Comparison of ENCODE assay signal across 1 cellular context in the genomic region with DNA sequence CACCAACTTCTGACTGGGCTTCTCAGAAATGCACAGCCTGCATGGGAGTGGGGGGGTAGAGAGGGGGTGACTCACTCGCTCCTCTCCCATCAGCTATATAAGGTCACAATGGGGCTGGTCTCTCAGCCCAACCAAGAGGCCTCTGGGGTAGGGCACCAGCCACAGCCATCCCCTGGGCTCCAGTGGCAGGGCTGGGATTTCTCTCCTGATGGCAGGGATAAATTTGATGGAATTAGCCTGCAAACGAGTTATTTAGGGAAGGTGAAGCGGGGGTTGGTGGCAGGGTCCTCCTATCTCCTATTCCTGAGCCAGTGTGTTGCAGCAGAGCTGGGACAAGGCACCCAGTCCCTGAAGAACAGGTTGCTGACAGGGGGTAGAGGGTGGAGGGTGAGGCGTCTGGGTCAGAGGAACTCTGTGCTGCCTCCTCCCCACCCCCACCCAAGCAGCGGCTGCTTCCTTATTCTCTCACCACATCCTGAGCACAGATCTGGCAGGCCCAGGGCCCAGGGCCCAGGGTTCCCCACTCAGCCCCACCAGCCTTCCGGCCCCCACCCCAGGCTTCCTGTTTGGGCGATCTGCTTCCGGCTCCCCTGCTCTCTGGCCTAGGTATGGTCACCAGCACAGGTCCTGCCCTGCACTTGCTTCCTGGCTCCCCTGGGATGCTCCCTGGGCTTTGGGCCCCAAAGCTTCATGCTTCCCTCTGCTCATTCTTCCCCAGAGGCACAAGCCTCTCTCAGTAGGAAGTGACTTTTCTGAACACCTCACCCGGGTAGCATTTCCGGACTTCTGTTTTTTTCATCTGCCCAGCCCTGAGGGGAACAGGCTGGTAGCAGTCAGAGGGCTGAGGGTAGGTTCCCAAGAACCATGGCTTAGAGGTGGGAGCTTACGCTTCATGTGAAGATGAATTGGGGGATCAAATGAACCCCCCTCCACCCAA.
TF ChIP-seq lines count a peak whose summit lies in the region.

No MANE protein-coding gene starts in this region.

TF ChIP-seq in K562, 482 proteins besides CTCF, POLR2A, EP300 and RAD21 (continued from another document and continues in another):
- TF ChIP-seq, protein P1, sequence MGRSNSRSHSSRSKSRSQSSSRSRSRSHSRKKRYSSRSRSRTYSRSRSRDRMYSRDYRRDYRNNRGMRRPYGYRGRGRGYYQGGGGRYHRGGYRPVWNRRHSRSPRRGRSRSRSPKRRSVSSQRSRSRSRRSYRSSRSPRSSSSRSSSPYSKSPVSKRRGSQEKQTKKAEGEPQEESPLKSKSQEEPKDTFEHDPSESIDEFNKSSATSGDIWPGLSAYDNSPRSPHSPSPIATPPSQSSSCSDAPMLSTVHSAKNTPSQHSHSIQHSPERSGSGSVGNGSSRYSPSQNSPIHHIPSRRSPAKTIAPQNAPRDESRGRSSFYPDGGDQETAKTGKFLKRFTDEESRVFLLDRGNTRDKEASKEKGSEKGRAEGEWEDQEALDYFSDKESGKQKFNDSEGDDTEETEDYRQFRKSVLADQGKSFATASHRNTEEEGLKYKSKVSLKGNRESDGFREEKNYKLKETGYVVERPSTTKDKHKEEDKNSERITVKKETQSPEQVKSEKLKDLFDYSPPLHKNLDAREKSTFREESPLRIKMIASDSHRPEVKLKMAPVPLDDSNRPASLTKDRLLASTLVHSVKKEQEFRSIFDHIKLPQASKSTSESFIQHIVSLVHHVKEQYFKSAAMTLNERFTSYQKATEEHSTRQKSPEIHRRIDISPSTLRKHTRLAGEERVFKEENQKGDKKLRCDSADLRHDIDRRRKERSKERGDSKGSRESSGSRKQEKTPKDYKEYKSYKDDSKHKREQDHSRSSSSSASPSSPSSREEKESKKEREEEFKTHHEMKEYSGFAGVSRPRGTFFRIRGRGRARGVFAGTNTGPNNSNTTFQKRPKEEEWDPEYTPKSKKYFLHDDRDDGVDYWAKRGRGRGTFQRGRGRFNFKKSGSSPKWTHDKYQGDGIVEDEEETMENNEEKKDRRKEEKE (IDR thresholded peaks at IDR 0.05; ENCODE audit: borderline replicate concordance in 1 of 2, control insufficient read depth in 1 of 2, low read depth in 2 of 2, low read length in 1 of 2) = 0 out of 4 replicates have a peak, but pooled peaks of 1 of the 2 experiments have one; percentile 53
- TF ChIP-seq, protein P2, sequence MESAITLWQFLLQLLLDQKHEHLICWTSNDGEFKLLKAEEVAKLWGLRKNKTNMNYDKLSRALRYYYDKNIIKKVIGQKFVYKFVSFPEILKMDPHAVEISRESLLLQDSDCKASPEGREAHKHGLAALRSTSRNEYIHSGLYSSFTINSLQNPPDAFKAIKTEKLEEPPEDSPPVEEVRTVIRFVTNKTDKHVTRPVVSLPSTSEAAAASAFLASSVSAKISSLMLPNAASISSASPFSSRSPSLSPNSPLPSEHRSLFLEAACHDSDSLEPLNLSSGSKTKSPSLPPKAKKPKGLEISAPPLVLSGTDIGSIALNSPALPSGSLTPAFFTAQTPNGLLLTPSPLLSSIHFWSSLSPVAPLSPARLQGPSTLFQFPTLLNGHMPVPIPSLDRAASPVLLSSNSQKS (CRISPR knock-in tag; IDR thresholded peaks at IDR 0.05) = no peak
- TF ChIP-seq TFAM (CRISPR knock-in tag; conservative IDR thresholded peaks at IDR 0.05) = no peak
- TF ChIP-seq, protein P3, sequence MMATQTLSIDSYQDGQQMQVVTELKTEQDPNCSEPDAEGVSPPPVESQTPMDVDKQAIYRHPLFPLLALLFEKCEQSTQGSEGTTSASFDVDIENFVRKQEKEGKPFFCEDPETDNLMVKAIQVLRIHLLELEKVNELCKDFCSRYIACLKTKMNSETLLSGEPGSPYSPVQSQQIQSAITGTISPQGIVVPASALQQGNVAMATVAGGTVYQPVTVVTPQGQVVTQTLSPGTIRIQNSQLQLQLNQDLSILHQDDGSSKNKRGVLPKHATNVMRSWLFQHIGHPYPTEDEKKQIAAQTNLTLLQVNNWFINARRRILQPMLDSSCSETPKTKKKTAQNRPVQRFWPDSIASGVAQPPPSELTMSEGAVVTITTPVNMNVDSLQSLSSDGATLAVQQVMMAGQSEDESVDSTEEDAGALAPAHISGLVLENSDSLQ (IDR thresholded peaks at IDR 0.05) = peak; percentile 65; the same call in 1 of the 2 replicates
- peak; percentile 47; the same call in 1 of the 2 replicates for TF ChIP-seq ZNF589 (CRISPR knock-in tag; IDR thresholded peaks at IDR 0.05; ENCODE audit: low read depth)
- TF ChIP-seq, protein P4, sequence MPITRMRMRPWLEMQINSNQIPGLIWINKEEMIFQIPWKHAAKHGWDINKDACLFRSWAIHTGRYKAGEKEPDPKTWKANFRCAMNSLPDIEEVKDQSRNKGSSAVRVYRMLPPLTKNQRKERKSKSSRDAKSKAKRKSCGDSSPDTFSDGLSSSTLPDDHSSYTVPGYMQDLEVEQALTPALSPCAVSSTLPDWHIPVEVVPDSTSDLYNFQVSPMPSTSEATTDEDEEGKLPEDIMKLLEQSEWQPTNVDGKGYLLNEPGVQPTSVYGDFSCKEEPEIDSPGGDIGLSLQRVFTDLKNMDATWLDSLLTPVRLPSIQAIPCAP (CRISPR knock-in tag; IDR thresholded peaks at IDR 0.05; ENCODE audit: borderline replicate concordance) = no peak
- TF ChIP-seq, protein P5, sequence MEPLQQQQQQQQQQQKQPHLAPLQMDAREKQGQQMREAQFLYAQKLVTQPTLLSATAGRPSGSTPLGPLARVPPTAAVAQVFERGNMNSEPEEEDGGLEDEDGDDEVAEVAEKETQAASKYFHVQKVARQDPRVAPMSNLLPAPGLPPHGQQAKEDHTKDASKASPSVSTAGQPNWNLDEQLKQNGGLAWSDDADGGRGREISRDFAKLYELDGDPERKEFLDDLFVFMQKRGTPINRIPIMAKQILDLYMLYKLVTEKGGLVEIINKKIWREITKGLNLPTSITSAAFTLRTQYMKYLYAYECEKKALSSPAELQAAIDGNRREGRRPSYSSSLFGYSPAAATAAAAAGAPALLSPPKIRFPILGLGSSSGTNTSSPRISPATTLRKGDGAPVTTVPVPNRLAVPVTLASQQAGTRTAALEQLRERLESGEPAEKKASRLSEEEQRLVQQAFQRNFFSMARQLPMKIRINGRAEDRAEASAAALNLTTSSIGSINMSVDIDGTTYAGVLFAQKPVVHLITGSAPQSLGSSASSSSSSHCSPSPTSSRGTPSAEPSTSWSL (CRISPR knock-in tag; IDR thresholded peaks at IDR 0.05; ENCODE audit: borderline replicate concordance) = no peak
- TF ChIP-seq CBX5 (IDR thresholded peaks at IDR 0.05; ENCODE audit: borderline replicate concordance, low read depth) = 0 out of 2 replicates have a peak, but pooled peaks have one; percentile 16
- TF ChIP-seq ADNP (tag; IDR thresholded peaks at IDR 0.05) = no peak
- TF ChIP-seq, protein P6, sequence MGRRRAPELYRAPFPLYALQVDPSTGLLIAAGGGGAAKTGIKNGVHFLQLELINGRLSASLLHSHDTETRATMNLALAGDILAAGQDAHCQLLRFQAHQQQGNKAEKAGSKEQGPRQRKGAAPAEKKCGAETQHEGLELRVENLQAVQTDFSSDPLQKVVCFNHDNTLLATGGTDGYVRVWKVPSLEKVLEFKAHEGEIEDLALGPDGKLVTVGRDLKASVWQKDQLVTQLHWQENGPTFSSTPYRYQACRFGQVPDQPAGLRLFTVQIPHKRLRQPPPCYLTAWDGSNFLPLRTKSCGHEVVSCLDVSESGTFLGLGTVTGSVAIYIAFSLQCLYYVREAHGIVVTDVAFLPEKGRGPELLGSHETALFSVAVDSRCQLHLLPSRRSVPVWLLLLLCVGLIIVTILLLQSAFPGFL (CRISPR knock-in tag; IDR thresholded peaks at IDR 0.05) = 0 out of 2 replicates have a peak, but pooled peaks have one; percentile 55
- no peak for TF ChIP-seq C11orf30 (IDR thresholded peaks at IDR 0.05; ENCODE audit: low read depth)
- TF ChIP-seq ZNF699 (CRISPR knock-in tag; IDR thresholded peaks at IDR 0.05; ENCODE audit: insufficient replicate concordance) = no peak
- peak in 2 of 3 experiments; percentile 57 to 76 for TF ChIP-seq YY1 (IDR thresholded peaks at IDR 0.05; ENCODE audit: borderline replicate concordance in 1 of 3, control insufficient read depth in 1 of 3, extremely low read depth in 1 of 3, insufficient read depth in 3 of 3, insufficient read length in 1 of 3, insufficient replicate concordance in 2 of 3, low read depth in 1 of 3, low read length in 2 of 3)
- TF ChIP-seq NR1H2 (CRISPR knock-in tag; IDR thresholded peaks at IDR 0.05) = no peak; the same call in 1 of the 2 replicates
- no peak for TF ChIP-seq BDP1 (IDR thresholded peaks at IDR 0.05; ENCODE audit: insufficient read depth, insufficient read length)
- no peak; the same call in 1 of the 2 replicates for TF ChIP-seq GTF2A2 (tag; IDR thresholded peaks at IDR 0.05)
- TF ChIP-seq TCFL5 (CRISPR knock-in tag; conservative IDR thresholded peaks at IDR 0.05) = no peak
- TF ChIP-seq, protein P7, sequence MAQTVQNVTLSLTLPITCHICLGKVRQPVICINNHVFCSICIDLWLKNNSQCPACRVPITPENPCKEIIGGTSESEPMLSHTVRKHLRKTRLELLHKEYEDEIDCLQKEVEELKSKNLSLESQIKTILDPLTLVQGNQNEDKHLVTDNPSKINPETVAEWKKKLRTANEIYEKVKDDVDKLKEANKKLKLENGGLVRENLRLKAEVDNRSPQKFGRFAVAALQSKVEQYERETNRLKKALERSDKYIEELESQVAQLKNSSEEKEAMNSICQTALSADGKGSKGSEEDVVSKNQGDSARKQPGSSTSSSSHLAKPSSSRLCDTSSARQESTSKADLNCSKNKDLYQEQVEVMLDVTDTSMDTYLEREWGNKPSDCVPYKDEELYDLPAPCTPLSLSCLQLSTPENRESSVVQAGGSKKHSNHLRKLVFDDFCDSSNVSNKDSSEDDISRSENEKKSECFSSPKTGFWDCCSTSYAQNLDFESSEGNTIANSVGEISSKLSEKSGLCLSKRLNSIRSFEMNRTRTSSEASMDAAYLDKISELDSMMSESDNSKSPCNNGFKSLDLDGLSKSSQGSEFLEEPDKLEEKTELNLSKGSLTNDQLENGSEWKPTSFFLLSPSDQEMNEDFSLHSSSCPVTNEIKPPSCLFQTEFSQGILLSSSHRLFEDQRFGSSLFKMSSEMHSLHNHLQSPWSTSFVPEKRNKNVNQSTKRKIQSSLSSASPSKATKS (CRISPR knock-in tag; IDR thresholded peaks at IDR 0.05) = no peak
- no peak for TF ChIP-seq SAFB (IDR thresholded peaks at IDR 0.05; ENCODE audit: borderline replicate concordance, low read depth, low read length)
- TF ChIP-seq, protein P8, sequence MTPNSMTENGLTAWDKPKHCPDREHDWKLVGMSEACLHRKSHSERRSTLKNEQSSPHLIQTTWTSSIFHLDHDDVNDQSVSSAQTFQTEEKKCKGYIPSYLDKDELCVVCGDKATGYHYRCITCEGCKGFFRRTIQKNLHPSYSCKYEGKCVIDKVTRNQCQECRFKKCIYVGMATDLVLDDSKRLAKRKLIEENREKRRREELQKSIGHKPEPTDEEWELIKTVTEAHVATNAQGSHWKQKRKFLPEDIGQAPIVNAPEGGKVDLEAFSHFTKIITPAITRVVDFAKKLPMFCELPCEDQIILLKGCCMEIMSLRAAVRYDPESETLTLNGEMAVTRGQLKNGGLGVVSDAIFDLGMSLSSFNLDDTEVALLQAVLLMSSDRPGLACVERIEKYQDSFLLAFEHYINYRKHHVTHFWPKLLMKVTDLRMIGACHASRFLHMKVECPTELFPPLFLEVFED (CRISPR knock-in tag; conservative IDR thresholded peaks at IDR 0.05) = no peak
- TF ChIP-seq, protein P9, sequence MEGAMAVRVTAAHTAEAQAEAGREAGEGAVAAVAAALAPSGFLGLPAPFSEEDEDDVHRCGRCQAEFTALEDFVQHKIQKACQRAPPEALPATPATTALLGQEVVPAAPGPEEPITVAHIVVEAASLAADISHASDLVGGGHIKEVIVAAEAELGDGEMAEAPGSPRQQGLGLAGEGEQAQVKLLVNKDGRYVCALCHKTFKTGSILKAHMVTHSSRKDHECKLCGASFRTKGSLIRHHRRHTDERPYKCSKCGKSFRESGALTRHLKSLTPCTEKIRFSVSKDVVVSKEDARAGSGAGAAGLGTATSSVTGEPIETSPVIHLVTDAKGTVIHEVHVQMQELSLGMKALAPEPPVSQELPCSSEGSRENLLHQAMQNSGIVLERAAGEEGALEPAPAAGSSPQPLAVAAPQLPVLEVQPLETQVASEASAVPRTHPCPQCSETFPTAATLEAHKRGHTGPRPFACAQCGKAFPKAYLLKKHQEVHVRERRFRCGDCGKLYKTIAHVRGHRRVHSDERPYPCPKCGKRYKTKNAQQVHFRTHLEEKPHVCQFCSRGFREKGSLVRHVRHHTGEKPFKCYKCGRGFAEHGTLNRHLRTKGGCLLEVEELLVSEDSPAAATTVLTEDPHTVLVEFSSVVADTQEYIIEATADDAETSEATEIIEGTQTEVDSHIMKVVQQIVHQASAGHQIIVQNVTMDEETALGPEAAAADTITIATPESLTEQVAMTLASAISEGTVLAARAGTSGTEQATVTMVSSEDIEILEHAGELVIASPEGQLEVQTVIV (CRISPR knock-in tag; IDR thresholded peaks at IDR 0.05; ENCODE audit: borderline replicate concordance) = no peak
- TF ChIP-seq, protein P10, sequence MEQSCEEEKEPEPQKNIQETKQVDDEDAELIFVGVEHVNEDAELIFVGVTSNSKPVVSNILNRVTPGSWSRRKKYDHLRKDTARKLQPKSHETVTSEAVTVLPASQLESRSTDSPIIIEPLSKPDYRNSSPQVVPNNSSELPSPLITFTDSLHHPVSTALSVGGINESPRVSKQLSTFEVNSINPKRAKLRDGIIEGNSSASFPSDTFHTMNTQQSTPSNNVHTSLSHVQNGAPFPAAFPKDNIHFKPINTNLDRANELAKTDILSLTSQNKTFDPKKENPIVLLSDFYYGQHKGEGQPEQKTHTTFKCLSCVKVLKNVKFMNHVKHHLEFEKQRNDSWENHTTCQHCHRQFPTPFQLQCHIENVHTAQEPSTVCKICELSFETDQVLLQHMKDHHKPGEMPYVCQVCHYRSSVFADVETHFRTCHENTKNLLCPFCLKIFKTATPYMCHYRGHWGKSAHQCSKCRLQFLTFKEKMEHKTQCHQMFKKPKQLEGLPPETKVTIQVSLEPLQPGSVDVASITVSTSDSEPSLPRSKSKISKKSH (CRISPR knock-in tag; IDR thresholded peaks at IDR 0.05) = no peak
- TF ChIP-seq, protein P11, sequence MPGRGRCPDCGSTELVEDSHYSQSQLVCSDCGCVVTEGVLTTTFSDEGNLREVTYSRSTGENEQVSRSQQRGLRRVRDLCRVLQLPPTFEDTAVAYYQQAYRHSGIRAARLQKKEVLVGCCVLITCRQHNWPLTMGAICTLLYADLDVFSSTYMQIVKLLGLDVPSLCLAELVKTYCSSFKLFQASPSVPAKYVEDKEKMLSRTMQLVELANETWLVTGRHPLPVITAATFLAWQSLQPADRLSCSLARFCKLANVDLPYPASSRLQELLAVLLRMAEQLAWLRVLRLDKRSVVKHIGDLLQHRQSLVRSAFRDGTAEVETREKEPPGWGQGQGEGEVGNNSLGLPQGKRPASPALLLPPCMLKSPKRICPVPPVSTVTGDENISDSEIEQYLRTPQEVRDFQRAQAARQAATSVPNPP (IDR thresholded peaks at IDR 0.05; ENCODE audit: borderline replicate concordance, insufficient read depth, insufficient read length) = no peak
- TF ChIP-seq, protein P12, sequence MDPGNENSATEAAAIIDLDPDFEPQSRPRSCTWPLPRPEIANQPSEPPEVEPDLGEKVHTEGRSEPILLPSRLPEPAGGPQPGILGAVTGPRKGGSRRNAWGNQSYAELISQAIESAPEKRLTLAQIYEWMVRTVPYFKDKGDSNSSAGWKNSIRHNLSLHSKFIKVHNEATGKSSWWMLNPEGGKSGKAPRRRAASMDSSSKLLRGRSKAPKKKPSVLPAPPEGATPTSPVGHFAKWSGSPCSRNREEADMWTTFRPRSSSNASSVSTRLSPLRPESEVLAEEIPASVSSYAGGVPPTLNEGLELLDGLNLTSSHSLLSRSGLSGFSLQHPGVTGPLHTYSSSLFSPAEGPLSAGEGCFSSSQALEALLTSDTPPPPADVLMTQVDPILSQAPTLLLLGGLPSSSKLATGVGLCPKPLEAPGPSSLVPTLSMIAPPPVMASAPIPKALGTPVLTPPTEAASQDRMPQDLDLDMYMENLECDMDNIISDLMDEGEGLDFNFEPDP (CRISPR knock-in tag; IDR thresholded peaks at IDR 0.05) = no peak
- no peak for TF ChIP-seq KLF6 (CRISPR knock-in tag; IDR thresholded peaks at IDR 0.05; ENCODE audit: borderline replicate concordance)
- peak; percentile 55; the same call in 1 of the 2 replicates for TF ChIP-seq ZNF766 (CRISPR knock-in tag; conservative IDR thresholded peaks at IDR 0.05)
- no peak for TF ChIP-seq SRSF9 (IDR thresholded peaks at IDR 0.05; ENCODE audit: borderline replicate concordance, low read depth, low read length)
- TF ChIP-seq CBX3 (IDR thresholded peaks at IDR 0.05; ENCODE audit: borderline replicate concordance in 1 of 2, low read length in 2 of 2) = peak in 1 of 2 experiments; percentile 62; a peak in 1 of 3 replicates
